10 cellular contexts compared by ENCODE assay signal in genomic region chr2:36277146-36277808, GRCh38.
DNase-seq lines count a peak whose midpoint lies in the region; ATAC-seq, FAIRE-seq and TF ChIP-seq lines count a peak whose summit lies in the region.
"Had no signal": no experiment of that assay in that cellular context is flagged by ENCODE, and none has a peak within 500 bp of the region (broad histone marks: within the 10 kb centered on the region; RNA-seq: fewer than 3 reads in every experiment).

No MANE protein-coding gene starts in this region.

- H3K27me3 ChIP-seq in SJSA1 (replicated peaks) = no peaks in the 10 kb centered on the region

- ATAC-seq in HG02571 (IDR thresholded peaks at IDR 0.05; ENCODE audit: unreplicated experiment) = no peak

- H3K36me3 ChIP-seq in SJSA1 = no peaks in the 10 kb centered on the region

- TF ChIP-seq POLR2A in H54 (IDR thresholded peaks at IDR 0.05; ENCODE audit: low read depth, low read length) = no peak

- TF ChIP-seq CTCF in AG09309 (IDR thresholded peaks at IDR 0.05; ENCODE audit: control insufficient read depth, insufficient read depth, low read depth, low read length, missing control alignments) (no peak), fibroblast of pulmonary artery (IDR thresholded peaks at IDR 0.05; ENCODE audit: low read length, missing control alignments) (no peak)

- H3K4me1 ChIP-seq in SJSA1 (replicated peaks) = no peaks in the 10 kb centered on the region

- no peaks in the 10 kb centered on the region for H3K9me3 ChIP-seq in SJSA1 (replicated peaks)

- no peak overlapping the region for H3K27ac ChIP-seq in SJSA1

- DNase-seq in AG09309 (ENCODE audit: low read depth) (peak; percentile 46), H54 (ENCODE audit: insufficient read length, low spot score) (peak; percentile 17), SJSA1 (ENCODE audit: low read depth in 1 of 2, low spot score in 2 of 2) (peak; percentile 16 to 49), fibroblast of pulmonary artery (ENCODE audit: low read depth) (peak; percentile 85), NCI-H82 treated with DMSO at 0.1 percent for 48 hours (lab: John Stamatoyannopoulos, UW; ENCODE audit: unreplicated experiment) (no peak), NCI-H1930 (lab: John Stamatoyannopoulos, UW) (no peak), globus pallidus (ENCODE audit: low spot score) (no peak)
- DNase-seq: GDM1 had no signal

- no peak overlapping the region for H3K4me3 ChIP-seq in AG09309 (ENCODE audit: control insufficient read depth, low read depth, low read length)
- H3K4me3 ChIP-seq in SJSA1 = no peak overlapping the region
- H3K4me3 ChIP-seq in fibroblast of pulmonary artery (replicated peaks; ENCODE audit: low read depth, low read length) = no peak overlapping the region
- H3K4me3 ChIP-seq: skin epidermis had no signal

- FAIRE-seq in H54 (lab: Jason Lieb, UNC) = peak; percentile 99

Comparison
In these comparisons a context has a peak if more than half of its experiments do, and no peak if none do; other contexts are left out.
1. DNase-seq: peak in AG09309 (single experiment), H54 (single experiment), SJSA1 (2 of 2) and fibroblast of pulmonary artery (single experiment); none in NCI-H82 treated with DMSO at 0.1 percent for 48 hours (single experiment), NCI-H1930 (0 of 2) and globus pallidus (single experiment).